Comparison of ENCODE assay signal across 8 cellular contexts in genomic region chrX:153726286-153727107, GRCh38. TPM values are rescaled to one million over a fixed set of nuclear protein-coding genes. Genes with fewer than 3 reads are reported as not detected.
A peak's percentile ranks its signal among the peaks of the same experiment; 100 is the strongest.
DNase-seq lines count a peak whose midpoint lies in the region; ATAC-seq and TF ChIP-seq lines count a peak whose summit lies in the region.

No MANE protein-coding gene starts in this region.

- TF ChIP-seq CTCF in SK-N-SH (IDR thresholded peaks at IDR 0.05): no peak
- TF ChIP-seq CTCF in right lobe of liver (IDR thresholded peaks at IDR 0.05): no peak
- no peak for TF ChIP-seq CTCF in stomach (IDR thresholded peaks at IDR 0.05)

- POLR2A ChIA-PET in SK-N-SH (lab: Yijun Ruan, JAX): interaction anchor here (1.3 kb wide), 1 partner anchor 37 kb away, joined by 4 read pairs; no protein-coding TSS in a partner anchor

- TF ChIP-seq EP300 in SK-N-SH (IDR thresholded peaks at IDR 0.05; ENCODE audit: borderline replicate concordance in 1 of 2, low read depth in 1 of 2, low read length in 1 of 2): no peak
- TF ChIP-seq EP300 in stomach (IDR thresholded peaks at IDR 0.05): no peak

- WGBS in SK-N-SH (ENCODE audit: low lambda C conversion rate): 30% methylated on average over 25 of the region's 35 CpGs
- 7% methylated on average over 3 of the region's 35 CpGs for WGBS in right lobe of liver (ENCODE audit: insufficient coverage, low coverage, low lambda C conversion rate, missing lambda C conversion rate)
- 0 to 40% (median 14%) methylated on average over 2 to 34 of the region's 35 CpGs for WGBS in stomach, 5 donors

- H3K79me2 ChIP-seq in SK-N-SH (ENCODE audit: insufficient read depth): peaks cover 20% of the 10 kb centered on the region

- H3K36me3 ChIP-seq in SK-N-SH (replicated peaks in 1 of 2; ENCODE audit: control insufficient read depth in 1 of 2, insufficient read depth in 2 of 2, low read length in 1 of 2) (peaks cover 4 to 5% of the 10 kb centered on the region in 2 experiments), right lobe of liver (no peaks in the 10 kb centered on the region), stomach (peaks cover 0 to 15% (median 6%) of the 10 kb centered on the region in 4 donors)

- H3F3A ChIP-seq in SK-N-SH (replicated peaks; ENCODE audit: insufficient read depth): no peaks in the 10 kb centered on the region

- intact Hi-C loops in right lobe of liver (cut with DNase I): no loop called here
- intact Hi-C loops in stomach (cut with DNase I; ENCODE audit: low total_unique reads): no loop called here

- H3K9me2 ChIP-seq in SK-N-SH: no peaks in the 10 kb centered on the region

- H3K27ac ChIP-seq in SK-N-SH (ENCODE audit: low read depth in 2 of 2, low read length in 1 of 2): peak overlapping the region; percentile 47 to 76
- H3K27ac ChIP-seq in right lobe of liver: peak overlapping the region; percentile 60 to 71 (median 64)
- peak overlapping the region; percentile 72 to 91 (median 88) for H3K27ac ChIP-seq in stomach

- no peak overlapping the region for H2AFZ ChIP-seq in SK-N-SH (ENCODE audit: low read depth)

- peak overlapping the region; percentile 77 for H3K4me2 ChIP-seq in SK-N-SH

- CTCF ChIA-PET in SK-N-SH (lab: Yijun Ruan, JAX): interaction anchor here (0.6 to 2.7 kb wide), 4 partner anchors 12 to 256 kb away, joined by 3 to 11 read pairs (median 4); partner anchors contain the start of genes HAUS7 and PLXNB3

- H3K9ac ChIP-seq in SK-N-SH: peak overlapping the region; percentile 18; the same call in 1 of the 2 replicates

- ATAC-seq in GM19452 (IDR thresholded peaks at IDR 0.05; ENCODE audit: unreplicated experiment): peak; percentile 36
- peak; percentile 34 for ATAC-seq in HG03571 (IDR thresholded peaks at IDR 0.05; ENCODE audit: unreplicated experiment)
- peak; percentile 30 to 40 (median 36) for ATAC-seq in right lobe of liver

- TF ChIP-seq POLR2A in right lobe of liver (IDR thresholded peaks at IDR 0.05) (peak; percentile 29), stomach (IDR thresholded peaks at IDR 0.05) (no peak)

- no peaks in the 10 kb centered on the region for H3K9me3 ChIP-seq in SK-N-SH
- H3K9me3 ChIP-seq in right lobe of liver: no peaks in the 10 kb centered on the region
- peaks cover 0 to 25% (median 7%) of the 10 kb centered on the region in 4 donors for H3K9me3 ChIP-seq in stomach

- H3K27me3 ChIP-seq in SK-N-SH (ENCODE audit: insufficient read depth) (no peaks in the 10 kb centered on the region), right lobe of liver (no peaks in the 10 kb centered on the region), stomach (no peaks in the 10 kb centered on the region)

- H3K4me1 ChIP-seq in SK-N-SH (ENCODE audit: control insufficient read depth in 1 of 2, insufficient read depth in 2 of 2, low read depth in 1 of 2, low read length in 1 of 2) (peaks cover 7 to 38% of the 10 kb centered on the region in 2 experiments; a peak in 3 of 4 replicates), right lobe of liver (peaks cover 0 to 14% (median 0%) of the 10 kb centered on the region in 4 donors), stomach (peaks cover 46 to 59% (median 54%) of the 10 kb centered on the region in 4 donors)

- TF ChIP-seq RAD21 in SK-N-SH (IDR thresholded peaks at IDR 0.05; ENCODE audit: low read length): no peak

- H4K20me1 ChIP-seq in SK-N-SH (ENCODE audit: insufficient read depth): peaks cover 19% of the 10 kb centered on the region

- DNase-seq in DMS53 treated with DMSO at 0.1 percent for 48 hours (lab: John Stamatoyannopoulos, UW; ENCODE audit: unreplicated experiment) (peak; percentile 11), SK-N-SH (peak; percentile 80), right lobe of liver (peak; percentile 65 to 77 (median 69)), stomach (peak; percentile 55), NCI-H510A treated with DMSO at 0.1 percent for 48 hours (lab: John Stamatoyannopoulos, UW) (no peak)
- DNase-seq in central memory CD4-positive, alpha-beta T cell: peak; percentile 41

- peak overlapping the region; percentile 33 to 47 for H3K4me3 ChIP-seq in SK-N-SH (ENCODE audit: low read depth in 2 of 2, low read length in 1 of 2)
- peak overlapping the region in 2 of 3 donors; percentile 14 to 42 for H3K4me3 ChIP-seq in right lobe of liver
- H3K4me3 ChIP-seq in stomach: peak overlapping the region; percentile 9 to 72 (median 31)

TF ChIP-seq in SK-N-SH, 30 proteins besides CTCF, POLR2A, EP300 and RAD21:
- 0 out of 2 replicates have a peak, but pooled peaks have one; percentile 3 for TF ChIP-seq GATA2 (CRISPR knock-in tag; IDR thresholded peaks at IDR 0.05)
- TF ChIP-seq, protein P1, sequence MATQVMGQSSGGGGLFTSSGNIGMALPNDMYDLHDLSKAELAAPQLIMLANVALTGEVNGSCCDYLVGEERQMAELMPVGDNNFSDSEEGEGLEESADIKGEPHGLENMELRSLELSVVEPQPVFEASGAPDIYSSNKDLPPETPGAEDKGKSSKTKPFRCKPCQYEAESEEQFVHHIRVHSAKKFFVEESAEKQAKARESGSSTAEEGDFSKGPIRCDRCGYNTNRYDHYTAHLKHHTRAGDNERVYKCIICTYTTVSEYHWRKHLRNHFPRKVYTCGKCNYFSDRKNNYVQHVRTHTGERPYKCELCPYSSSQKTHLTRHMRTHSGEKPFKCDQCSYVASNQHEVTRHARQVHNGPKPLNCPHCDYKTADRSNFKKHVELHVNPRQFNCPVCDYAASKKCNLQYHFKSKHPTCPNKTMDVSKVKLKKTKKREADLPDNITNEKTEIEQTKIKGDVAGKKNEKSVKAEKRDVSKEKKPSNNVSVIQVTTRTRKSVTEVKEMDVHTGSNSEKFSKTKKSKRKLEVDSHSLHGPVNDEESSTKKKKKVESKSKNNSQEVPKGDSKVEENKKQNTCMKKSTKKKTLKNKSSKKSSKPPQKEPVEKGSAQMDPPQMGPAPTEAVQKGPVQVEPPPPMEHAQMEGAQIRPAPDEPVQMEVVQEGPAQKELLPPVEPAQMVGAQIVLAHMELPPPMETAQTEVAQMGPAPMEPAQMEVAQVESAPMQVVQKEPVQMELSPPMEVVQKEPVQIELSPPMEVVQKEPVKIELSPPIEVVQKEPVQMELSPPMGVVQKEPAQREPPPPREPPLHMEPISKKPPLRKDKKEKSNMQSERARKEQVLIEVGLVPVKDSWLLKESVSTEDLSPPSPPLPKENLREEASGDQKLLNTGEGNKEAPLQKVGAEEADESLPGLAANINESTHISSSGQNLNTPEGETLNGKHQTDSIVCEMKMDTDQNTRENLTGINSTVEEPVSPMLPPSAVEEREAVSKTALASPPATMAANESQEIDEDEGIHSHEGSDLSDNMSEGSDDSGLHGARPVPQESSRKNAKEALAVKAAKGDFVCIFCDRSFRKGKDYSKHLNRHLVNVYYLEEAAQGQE (IDR thresholded peaks at IDR 0.05; ENCODE audit: low read depth, low read length): no peak

RNA-seq across cellular contexts. Expression of gene ABCD1, which starts 1.8 kb away (rescaled TPM):
- 7.2 and 7.9 TPM in 2 replicates for polyA plus RNA-seq in SK-N-SH (2012; rRNA removed)
- polyA plus RNA-seq in SK-N-SH (2012; cell fraction: cytosol; rRNA removed): 2.8 and 5.4 TPM in 2 replicates
- polyA plus RNA-seq in SK-N-SH (2012; cell fraction: nucleus; rRNA removed): 17.4 and 18.9 TPM in 2 replicates
- 10 to 100 TPM in 4 of 6 experiments, 1 to 10 TPM in 2; 8.0 to 20.8 (median 10.9) TPM for total RNA-seq in right lobe of liver
- 10 to 100 TPM in 3 of 5 donors, 1 to 10 TPM in 2; 2.4 to 22.3 (median 14.5) TPM for total RNA-seq in stomach
- 1 to 10 TPM; 3.2 to 3.7 (median 3.4) TPM for polyA plus RNA-seq in stomach

RNA-seq across cellular contexts. Expression of gene BCAP31, which starts 2.3 kb away (rescaled TPM):
- polyA plus RNA-seq in SK-N-SH (2012; rRNA removed): 173 and 220 TPM in 2 replicates
- polyA plus RNA-seq in SK-N-SH (2012; cell fraction: cytosol; rRNA removed): 161 and 178 TPM in 2 replicates
- 111 and 125 TPM in 2 replicates for polyA plus RNA-seq in SK-N-SH (2012; cell fraction: nucleus; rRNA removed)
- 100 to 1,000 TPM; 100 to 126 (median 107) TPM for total RNA-seq in right lobe of liver
- 100 to 1,000 TPM in 1 of 5 donors, 10 to 100 TPM in 3, under 1 TPM in 1; 0.58 to 121 (median 75.9) TPM for total RNA-seq in stomach
- 100 to 1,000 TPM in 1 of 3 donors, 10 to 100 TPM in 2; 49.6 to 156 (median 88.0) TPM for polyA plus RNA-seq in stomach

RNA-seq across cellular contexts. Expression of gene PLXNB3, which starts 37.6 kb away (rescaled TPM):
- polyA plus RNA-seq in SK-N-SH (2012; rRNA removed): 13.8 and 15.5 TPM in 2 replicates
- 4.8 and 6.1 TPM in 2 replicates for polyA plus RNA-seq in SK-N-SH (2012; cell fraction: cytosol; rRNA removed)
- polyA plus RNA-seq in SK-N-SH (2012; cell fraction: nucleus; rRNA removed): 102 and 172 TPM in 2 replicates
- 1 to 10 TPM in 3 of 6 experiments, under 1 TPM in 3; 0.55 to 1.7 (median 0.94) TPM for total RNA-seq in right lobe of liver
- total RNA-seq in stomach: 10 to 100 TPM in 3 of 5 donors, 1 to 10 TPM in 2; 1.8 to 49.2 (median 18.7) TPM
- polyA plus RNA-seq in stomach: 10 to 100 TPM in 1 of 3 donors, 1 to 10 TPM in 2; 5.2 to 11.9 (median 6.0) TPM

RNA-seq across cellular contexts. Expression of gene SLC6A8, which starts 38.8 kb away (rescaled TPM):
- 22.3 and 30.8 TPM in 2 replicates for polyA plus RNA-seq in SK-N-SH (2012; rRNA removed)
- 14.8 and 24.2 TPM in 2 replicates for polyA plus RNA-seq in SK-N-SH (2012; cell fraction: cytosol; rRNA removed)
- polyA plus RNA-seq in SK-N-SH (2012; cell fraction: nucleus; rRNA removed): 64.5 and 67.9 TPM in 2 replicates
- total RNA-seq in right lobe of liver: 1 to 10 TPM; 1.6 to 9.2 (median 2.9) TPM
- 10 to 100 TPM; 17.7 to 32.7 (median 19.1) TPM for total RNA-seq in stomach
- 10 to 100 TPM in 2 of 3 donors, 1 to 10 TPM in 1; 7.3 to 30.9 (median 15.9) TPM for polyA plus RNA-seq in stomach

RNA-seq across cellular contexts. Expression of gene PNCK, which starts 52.9 kb away (rescaled TPM):
- 1.2 and 2.5 TPM in 2 replicates for polyA plus RNA-seq in SK-N-SH (2012; rRNA removed)
- 0.44 and 0.64 TPM in 2 replicates for polyA plus RNA-seq in SK-N-SH (2012; cell fraction: cytosol; rRNA removed)
- polyA plus RNA-seq in SK-N-SH (2012; cell fraction: nucleus; rRNA removed): 12.7 and 15.1 TPM in 2 replicates
- under 1 TPM in 1 of 6 experiments, not detected in 5; 0.86 TPM for total RNA-seq in right lobe of liver
- total RNA-seq in stomach: 10 to 100 TPM in 2 of 5 donors, 1 to 10 TPM in 2, under 1 TPM in 1; 0.87 to 21.0 (median 8.3) TPM
- polyA plus RNA-seq in stomach: 10 to 100 TPM in 1 of 3 donors, under 1 TPM in 1, not detected in 1; 0.44 to 14.9 TPM
